In the genomic region with DNA sequence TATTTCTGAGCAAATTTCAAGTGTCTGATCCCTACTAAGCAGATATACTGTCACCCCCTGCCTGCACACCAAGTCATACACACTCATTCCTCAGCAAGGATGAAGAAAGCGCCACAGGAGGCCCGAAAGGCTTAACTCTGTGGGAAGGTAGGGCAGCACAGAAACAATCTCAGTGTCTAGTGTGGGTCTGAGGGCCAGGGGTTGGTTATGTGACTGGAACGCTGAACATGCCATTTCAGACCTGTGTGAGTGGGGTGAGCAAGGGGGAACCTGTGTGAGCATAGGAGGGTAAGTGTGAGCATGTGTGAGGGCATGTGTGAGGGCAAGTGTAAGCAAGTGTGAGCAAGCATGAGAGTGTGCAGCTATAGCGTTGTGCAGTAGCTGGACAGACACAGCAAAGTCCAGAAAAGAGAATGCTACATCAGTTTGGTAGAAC, we compare ENCODE assay signal across 1 cellular context.
TF ChIP-seq lines count a peak whose summit lies in the region.

No MANE protein-coding gene starts in this region.

TF ChIP-seq in H1, 55 proteins besides CTCF, POLR2A, EP300 and RAD21:
- TF ChIP-seq SUZ12 (IDR thresholded peaks at IDR 0.05; ENCODE audit: low read length) (no peak), SIN3A (conservative IDR thresholded peaks at IDR 0.05 in 1 of 2, IDR thresholded peaks at IDR 0.05 in 1 of 2; ENCODE audit: low read depth in 1 of 2, low read length in 2 of 2) (no peak), CBX5 (IDR thresholded peaks at IDR 0.05; ENCODE audit: low read depth, low read length) (no peak), CTBP2 (IDR thresholded peaks at IDR 0.05; ENCODE audit: borderline replicate concordance, insufficient read depth, insufficient read length, low read length) (no peak), CREB1 (IDR thresholded peaks at IDR 0.05) (no peak), POU5F1 (IDR thresholded peaks at IDR 0.05; ENCODE audit: low read depth, low read length) (no peak), FOSL1 (IDR thresholded peaks at IDR 0.05; ENCODE audit: insufficient read depth, low read depth, low read length) (no peak), RBBP5 (IDR thresholded peaks at IDR 0.05; ENCODE audit: borderline replicate concordance, low read depth, low read length) (no peak), CHD1 (IDR thresholded peaks at IDR 0.05; ENCODE audit: low read depth, low read length) (no peak), YY1 (IDR thresholded peaks at IDR 0.05; ENCODE audit: low read depth, low read length) (no peak), ZNF274 (IDR thresholded peaks at IDR 0.05; ENCODE audit: borderline replicate concordance, extremely low read depth, low read length) (no peak), KDM4A (IDR thresholded peaks at IDR 0.05; ENCODE audit: low read depth, low read length, severe bottlenecking) (no peak), CBX8 (IDR thresholded peaks at IDR 0.05; ENCODE audit: borderline replicate concordance, low read depth, low read length) (no peak), HDAC6 (IDR thresholded peaks at IDR 0.05; ENCODE audit: low read depth, low read length) (no peak), BRCA1 (IDR thresholded peaks at IDR 0.05; ENCODE audit: low read depth, low read length) (no peak), SP2 (IDR thresholded peaks at IDR 0.05; ENCODE audit: low read length) (no peak), GTF2F1 (IDR thresholded peaks at IDR 0.05; ENCODE audit: borderline replicate concordance, low read depth, low read length) (no peak)
TF ChIP-seq in H1: peak in this region for 0.
